ENCODE assay signal across 20 cellular contexts in the genomic region with DNA sequence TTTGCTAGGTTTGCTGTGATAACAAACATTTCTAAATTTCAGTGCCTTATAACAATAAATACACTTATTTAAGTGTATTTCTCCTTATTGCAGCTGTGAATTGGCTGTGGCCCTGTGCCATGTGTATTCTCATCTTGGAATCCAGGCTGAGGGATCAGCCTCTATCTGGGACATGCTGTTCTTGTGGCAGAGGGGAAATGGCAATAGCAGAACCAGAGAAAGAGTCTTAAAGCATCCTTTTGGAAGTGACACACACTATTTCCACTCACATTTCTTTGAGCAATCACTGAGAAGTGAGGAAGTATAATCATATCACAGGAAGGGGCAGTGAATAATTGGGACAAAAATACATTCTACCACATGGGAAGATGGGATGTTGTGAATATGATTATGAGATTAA.
"Had no signal": no experiment of that assay in that cellular context is flagged by ENCODE, and none has a peak within 500 bp of the region (broad histone marks: within the 10 kb centered on the region; RNA-seq: fewer than 3 reads in every experiment).

No MANE protein-coding gene starts in this region.

- H3K27me3 Mint-ChIP-seq: dendritic cell treated with granulocyte-macrophage colony-stimulating factor and Interleukin-4, amounts not matched to agents 40 ng/mL and 50 ng/mL, for 4 days; memory B cell; natural killer cell treated with Interleukin-12 subunit alpha and Interleukin-12 subunit beta and Interleukin-15 and Interleukin-18, amount 100 ng/mL, for 72 hours; type B pancreatic cell had no signal

- H3K9me3 ChIP-seq: gastrocnemius medialis, heart right ventricle, lower lobe of right lung, ovary, suprapubic skin, thyroid gland had no signal

- H3K9me3 Mint-ChIP-seq: dendritic cell treated with granulocyte-macrophage colony-stimulating factor and Interleukin-4, amounts not matched to agents 40 ng/mL and 50 ng/mL, for 4 days; natural killer cell treated with Interleukin-12 subunit alpha and Interleukin-12 subunit beta and Interleukin-15 and Interleukin-18, amount 100 ng/mL, for 72 hours; neural progenitor cell; type B pancreatic cell had no signal

- H3K27ac Mint-ChIP-seq: dendritic cell treated with granulocyte-macrophage colony-stimulating factor and Interleukin-4, amounts not matched to agents 40 ng/mL and 50 ng/mL, for 4 days; memory B cell; mesothelial cell of epicardium; natural killer cell treated with Interleukin-12 subunit alpha and Interleukin-12 subunit beta and Interleukin-15 and Interleukin-18, amount 100 ng/mL, for 72 hours; neural progenitor cell; stimulated activated effector memory CD8-positive, alpha-beta T cell treated with anti-CD3 and anti-CD28 coated beads, Interleukin-12 subunit alpha, Interleukin-12 subunit beta, amount 100 ng/mL, for 72 hours; type B pancreatic cell had no signal

- H3K4me1 ChIP-seq: gastrocnemius medialis, heart right ventricle, left lung, lower lobe of right lung, neural progenitor cell, suprapubic skin had no signal

- H3K4me3 ChIP-seq: gastrocnemius medialis, heart right ventricle, left lung, lower lobe of right lung, neural progenitor cell, ovary, suprapubic skin, thyroid gland had no signal

- H3K36me3 Mint-ChIP-seq: neural progenitor cell; stimulated activated effector memory CD8-positive, alpha-beta T cell treated with anti-CD3 and anti-CD28 coated beads, Interleukin-12 subunit alpha, Interleukin-12 subunit beta, amount 100 ng/mL, for 72 hours had no signal

- DNase-seq: erythroblast; gastrocnemius medialis; heart right ventricle; left lung; lower lobe of right lung; nucleus accumbens; ovary; right cardiac atrium; stimulated activated CD4-positive, alpha-beta T cell treated with anti-CD3 and anti-CD28 coated beads, Interleukin-4, amount 100 ng/mL, for 1 hour; stimulated activated CD8-positive, alpha-beta memory T cell treated with anti-CD3 and anti-CD28 coated beads, Interleukin-4, amount 100 ng/mL, for 48 hours; stimulated activated naive CD8-positive, alpha-beta T cell treated with anti-CD3 and anti-CD28 coated beads, Interleukin-15, Interleukin-2, amounts not matched to agents 100 U/mL and 50 U/mL, for 24 hours; thyroid gland had no signal

- H3K36me3 ChIP-seq: gastrocnemius medialis, left lung, lower lobe of right lung, neural progenitor cell, ovary, thyroid gland had no signal

- H3K4me3 Mint-ChIP-seq: dendritic cell treated with granulocyte-macrophage colony-stimulating factor and Interleukin-4, amounts not matched to agents 40 ng/mL and 50 ng/mL, for 4 days; memory B cell; mesothelial cell of epicardium; natural killer cell treated with Interleukin-12 subunit alpha and Interleukin-12 subunit beta and Interleukin-15 and Interleukin-18, amount 100 ng/mL, for 72 hours; neural progenitor cell; stimulated activated effector memory CD8-positive, alpha-beta T cell treated with anti-CD3 and anti-CD28 coated beads, Interleukin-12 subunit alpha, Interleukin-12 subunit beta, amount 100 ng/mL, for 72 hours; type B pancreatic cell had no signal

- ATAC-seq: gastrocnemius medialis; left lung; lower lobe of right lung; natural killer cell treated with Interleukin-12 subunit alpha and Interleukin-12 subunit beta and Interleukin-15 and Interleukin-18, amount 100 ng/mL, for 72 hours; stimulated activated effector memory CD8-positive, alpha-beta T cell treated with anti-CD3 and anti-CD28 coated beads, Interleukin-12 subunit alpha, Interleukin-12 subunit beta, amount 100 ng/mL, for 72 hours; stimulated activated naive CD8-positive, alpha-beta T cell treated with anti-CD3 and anti-CD28 coated beads, Interleukin-15, Interleukin-2, amounts not matched to agents 100 U/mL and 50 U/mL, for 24 hours had no signal

- H3K4me1 Mint-ChIP-seq: memory B cell; mesothelial cell of epicardium; neural progenitor cell; stimulated activated effector memory CD8-positive, alpha-beta T cell treated with anti-CD3 and anti-CD28 coated beads, Interleukin-12 subunit alpha, Interleukin-12 subunit beta, amount 100 ng/mL, for 72 hours had no signal

- H3K27me3 ChIP-seq: gastrocnemius medialis, heart right ventricle, left lung, neural progenitor cell, ovary, suprapubic skin, thyroid gland had no signal

- H3K27ac ChIP-seq: gastrocnemius medialis, heart right ventricle, left lung, lower lobe of right lung, neural progenitor cell, ovary, suprapubic skin, thyroid gland had no signal
